9 cellular contexts compared by ENCODE assay signal in genomic region chr11:7256943-7257342, GRCh38. TPM values are rescaled to one million over a fixed set of nuclear protein-coding genes. Genes with fewer than 3 reads are reported as not detected.
"Had no signal": no experiment of that assay in that cellular context is flagged by ENCODE, and none has a peak within 500 bp of the region (broad histone marks: within the 10 kb centered on the region; RNA-seq: fewer than 3 reads in every experiment).

No MANE protein-coding gene starts in this region.

- H3K4me2 ChIP-seq: GM23338 had no signal

- FAIRE-seq: H1, H54, HTR-8/SVneo had no signal

- H3K4me3 Mint-ChIP-seq: GM23338, HFFc6, IgD-negative memory B cell had no signal

- H3K27ac Mint-ChIP-seq: GM23338, HFFc6, IgD-negative memory B cell had no signal

- H2AFZ ChIP-seq: GM23338 had no signal

- H3K9me3 Mint-ChIP-seq: GM23338, HFFc6, IgD-negative memory B cell had no signal

- H3K4me3 ChIP-seq: GM23338, HAP-1 had no signal

- H3K9me3 ChIP-seq: HAP-1 had no signal

- ATAC-seq: GM23338, HCT116 had no signal

- H3K4me1 ChIP-seq: HAP-1 had no signal

- H3K36me3 Mint-ChIP-seq: IgD-negative memory B cell had no signal

- H3K36me3 ChIP-seq: HAP-1 had no signal

- DNase-seq: HFFc6 had no signal

RNA-seq across cellular contexts. Expression of gene SYT9, which starts 5.2 kb away (rescaled TPM):
- total RNA-seq: HFFc6, HT-29 had no signal
